ENCODE assay signal across 22 cellular contexts in the genomic region with DNA sequence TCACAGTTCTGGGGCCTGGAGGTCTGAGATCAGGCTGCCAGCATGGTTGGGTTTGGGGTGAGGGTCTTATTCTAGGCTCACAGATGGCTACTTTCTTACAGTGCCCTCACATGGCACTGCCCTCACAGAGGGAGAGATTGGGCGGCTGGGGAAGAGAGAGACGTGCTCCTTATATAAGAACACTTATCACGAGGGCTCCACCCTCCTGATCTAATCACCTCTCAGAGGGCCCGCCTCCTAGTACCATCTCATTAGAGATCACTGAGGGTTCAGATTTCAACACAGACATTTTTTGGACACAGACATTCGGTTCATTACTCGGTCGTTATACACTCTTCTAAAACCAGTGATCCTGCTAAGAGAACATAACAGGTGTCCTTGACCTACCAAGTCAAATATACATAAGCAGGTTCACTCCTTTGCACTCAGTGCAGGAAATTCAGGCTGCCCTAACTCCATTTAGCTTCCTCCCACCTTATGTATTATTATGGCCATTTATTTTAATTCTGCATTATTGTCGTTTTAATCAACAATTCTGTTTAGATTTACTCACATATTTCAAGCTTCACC.
"Had no signal": no experiment of that assay in that cellular context is flagged by ENCODE, and none has a peak within 500 bp of the region (broad histone marks: within the 10 kb centered on the region; RNA-seq: fewer than 3 reads in every experiment).

No MANE protein-coding gene starts in this region.

- H3K27me3 ChIP-seq: hepatocyte, tibial nerve, vagina had no signal

- ATAC-seq: activated naive CD8-positive, alpha-beta T cell treated with anti-CD3 and anti-CD28 coated beads, Interleukin-2, amount 50 U/mL, for 24 hours; activated T-helper 17 cell treated with anti-CD3 and anti-CD28 coated beads, Interleukin-2, amount 50 U/mL, for 72 hours; left lobe of liver; natural killer cell treated with Interleukin-12 subunit alpha and Interleukin-12 subunit beta and Interleukin-15 and Interleukin-18, amount 100 ng/mL, for 72 hours; right cardiac atrium; stimulated activated naive B cell treated with anti-CD40 and anti-IgM and Interleukin-4, amounts not matched to agents 10 μg/mL and 1 μg/mL and 100 μg/mL, for 72 hours had no signal

- H3K4me2 ChIP-seq: hepatocyte had no signal

- H3K79me2 ChIP-seq: hepatocyte had no signal

- H3K4me1 ChIP-seq: esophagus squamous epithelium, tibial nerve, vagina had no signal

- H3K36me3 ChIP-seq: esophagus squamous epithelium, tibial nerve, vagina had no signal

- H3K9me3 ChIP-seq: esophagus squamous epithelium, vagina had no signal

- H2AFZ ChIP-seq: hepatocyte had no signal

- H3K27ac ChIP-seq: esophagus squamous epithelium, hepatocyte, skin epidermis, tibial nerve, vagina had no signal

- DNase-seq: activated CD4-positive, alpha-beta T cell treated with anti-CD3 and anti-CD28 coated beads for 1 hour; activated CD4-positive, alpha-beta T cell treated with anti-CD3 and anti-CD28 coated beads, Interleukin-2, amount 50 U/mL, for 4 hours; activated naive CD4-positive, alpha-beta T cell treated with Interleukin-2 at 50 U/mL for 16 hours; activated naive CD8-positive, alpha-beta T cell treated with anti-CD3 and anti-CD28 coated beads, Interleukin-2, amount 50 U/mL, for 24 hours; aorta; cerebellar nuclear complex; effector CD8-positive, alpha-beta T cell; esophagus squamous epithelium; occipital lobe; right cardiac atrium; stimulated activated CD4-positive, alpha-beta T cell treated with anti-CD3 and anti-CD28 coated beads, Interleukin-15, amount 100 ng/mL, for 24 hours; stimulated activated CD4-positive, alpha-beta T cell treated with anti-CD3 and anti-CD28 coated beads, Interleukin-4, amount 100 ng/mL, for 1 hour; stimulated activated naive B cell treated with anti-CD40 and anti-IgM and Interleukin-4, amounts not matched to agents 10 μg/mL and 1 μg/mL and 100 μg/mL, for 72 hours had no signal

- FAIRE-seq: endothelial cell of umbilical vein, keratinocyte had no signal

- H3K4me3 ChIP-seq: esophagus squamous epithelium, hepatocyte, skin epidermis, tibial nerve, vagina had no signal
